24 cellular contexts compared by ENCODE assay signal in genomic region chr7:84509522-84509921, GRCh38.
"Had no signal": no experiment of that assay in that cellular context is flagged by ENCODE, and none has a peak within 500 bp of the region (broad histone marks: within the 10 kb centered on the region; RNA-seq: fewer than 3 reads in every experiment).

No MANE protein-coding gene starts in this region.

- H3K9me3 Mint-ChIP-seq: activated naive CD8-positive, alpha-beta T cell treated with anti-CD3 and anti-CD28 coated beads for 36 hours; brain; nephron progenitor cell; stimulated activated naive CD8-positive, alpha-beta T cell treated with anti-CD3 and anti-CD28 coated beads, Interleukin-15, Interleukin-2, amounts not matched to agents 100 ng/mL and 50 ng/mL, for 24 hours had no signal

- H3K27ac Mint-ChIP-seq: activated naive CD8-positive, alpha-beta T cell treated with anti-CD3 and anti-CD28 coated beads for 36 hours; brain; effector memory CD8-positive, alpha-beta T cell; stimulated activated naive CD8-positive, alpha-beta T cell treated with anti-CD3 and anti-CD28 coated beads, Interleukin-15, Interleukin-2, amounts not matched to agents 100 ng/mL and 50 ng/mL, for 24 hours had no signal

- ATAC-seq: effector memory CD8-positive, alpha-beta T cell; left cardiac atrium; left ventricle myocardium superior; right lobe of liver had no signal

- H3K27me3 ChIP-seq: ascending aorta, neutrophil, right lobe of liver, thyroid gland, upper lobe of left lung had no signal

- H3K4me3 ChIP-seq: ascending aorta, right lobe of liver, skin epidermis, thyroid gland, upper lobe of left lung had no signal

- H3K36me3 Mint-ChIP-seq: activated naive CD8-positive, alpha-beta T cell treated with anti-CD3 and anti-CD28 coated beads for 36 hours; brain; naive B cell had no signal

- H3K9me3 ChIP-seq: ascending aorta, neutrophil, right lobe of liver, thyroid gland, upper lobe of left lung had no signal

- H3K36me3 ChIP-seq: ascending aorta, neutrophil, right lobe of liver, thyroid gland, upper lobe of left lung had no signal

- DNase-seq: activated CD4-positive, alpha-beta T cell treated with anti-CD3 and anti-CD28 coated beads for 4 hours; activated CD4-positive, alpha-beta T cell treated with anti-CD3 and anti-CD28 coated beads, Interleukin-2, amount 50 U/mL, for 4 hours; activated effector memory CD4-positive, alpha-beta T cell treated with Interleukin-2 at 50 U/mL for 16 hours; activated naive CD4-positive, alpha-beta T cell treated with Interleukin-2 at 50 U/mL for 16 hours; activated naive CD8-positive, alpha-beta T cell treated with anti-CD3 and anti-CD28 coated beads for 36 hours; activated T-cell treated with anti-CD3 and anti-CD28 coated beads for 4 hours; cortex of kidney; effector memory CD8-positive, alpha-beta T cell; islet precursor cell; left cardiac atrium; left ventricle myocardium superior; naive B cell; nephron progenitor cell; right lobe of liver; stimulated activated CD4-positive, alpha-beta T cell treated with anti-CD3 and anti-CD28 coated beads, Interleukin-12 subunit alpha, Interleukin-12 subunit beta, amount 100 ng/mL, for 4 hours; stimulated activated CD4-positive, alpha-beta T cell treated with anti-CD3 and anti-CD28 coated beads, Interleukin-4, amount 100 ng/mL, for 1 hour; thyroid gland; upper lobe of left lung had no signal

- H3K27ac ChIP-seq: neutrophil, right lobe of liver, skin epidermis, thyroid gland, upper lobe of left lung, VCaP had no signal

- H3K4me1 ChIP-seq: ascending aorta, right lobe of liver, thyroid gland, upper lobe of left lung had no signal
